1 cellular context compared by ENCODE assay signal in genomic region chr12:6768385-6769002, GRCh38.
A peak's percentile ranks its signal among the peaks of the same experiment; 100 is the strongest.
TF ChIP-seq lines count a peak whose summit lies in the region.

No MANE protein-coding gene starts in this region.

TF ChIP-seq in HepG2, 621 proteins besides CTCF, POLR2A, EP300 and RAD21:
- no peak for TF ChIP-seq NR2C2 (CRISPR knock-in tag; IDR thresholded peaks at IDR 0.05; ENCODE audit: borderline replicate concordance)
- peak; percentile 31; the same call in 1 of the 2 replicates for TF ChIP-seq SPEN (CRISPR knock-in tag; IDR thresholded peaks at IDR 0.05; ENCODE audit: low read depth)
- TF ChIP-seq BATF2 (CRISPR knock-in tag; IDR thresholded peaks at IDR 0.05), result no peak
- 0 out of 2 replicates have a peak, but pooled peaks have one; percentile 38 for TF ChIP-seq ZIK1 (CRISPR knock-in tag; IDR thresholded peaks at IDR 0.05; ENCODE audit: borderline replicate concordance, low read depth)
- TF ChIP-seq ZMAT5 (CRISPR knock-in tag; IDR thresholded peaks at IDR 0.05; ENCODE audit: borderline replicate concordance, low read depth), result no peak
- TF ChIP-seq ZNF562 (CRISPR knock-in tag; IDR thresholded peaks at IDR 0.05; ENCODE audit: borderline replicate concordance), result no peak
- no peak for TF ChIP-seq MYPOP (CRISPR knock-in tag; IDR thresholded peaks at IDR 0.05)
- peak; percentile 43; the same call in 1 of the 2 replicates for TF ChIP-seq POLR2AphosphoS5 (IDR thresholded peaks at IDR 0.05; ENCODE audit: low read depth, low read length)
- TF ChIP-seq NFIB (CRISPR knock-in tag; IDR thresholded peaks at IDR 0.05; ENCODE audit: borderline replicate concordance), result no peak
- 0 out of 2 replicates have a peak, but pooled peaks have one; percentile 38 for TF ChIP-seq ZNF101 (CRISPR knock-in tag; IDR thresholded peaks at IDR 0.05; ENCODE audit: borderline replicate concordance, low read depth)
- 0 out of 2 replicates have a peak, but pooled peaks have one; percentile 12 for TF ChIP-seq MIER3 (CRISPR knock-in tag; IDR thresholded peaks at IDR 0.05; ENCODE audit: borderline replicate concordance)
- no peak for TF ChIP-seq TCF12 (IDR thresholded peaks at IDR 0.05)
- TF ChIP-seq TCF12 (CRISPR knock-in tag; IDR thresholded peaks at IDR 0.05), result no peak
- 0 out of 2 replicates have a peak, but pooled peaks have one; percentile 9 for TF ChIP-seq RBFOX2 (IDR thresholded peaks at IDR 0.05; ENCODE audit: low read depth, low read length)
- TF ChIP-seq KLF16 (CRISPR knock-in tag; IDR thresholded peaks at IDR 0.05), result no peak
